8 cellular contexts compared by ENCODE assay signal in the genomic region with DNA sequence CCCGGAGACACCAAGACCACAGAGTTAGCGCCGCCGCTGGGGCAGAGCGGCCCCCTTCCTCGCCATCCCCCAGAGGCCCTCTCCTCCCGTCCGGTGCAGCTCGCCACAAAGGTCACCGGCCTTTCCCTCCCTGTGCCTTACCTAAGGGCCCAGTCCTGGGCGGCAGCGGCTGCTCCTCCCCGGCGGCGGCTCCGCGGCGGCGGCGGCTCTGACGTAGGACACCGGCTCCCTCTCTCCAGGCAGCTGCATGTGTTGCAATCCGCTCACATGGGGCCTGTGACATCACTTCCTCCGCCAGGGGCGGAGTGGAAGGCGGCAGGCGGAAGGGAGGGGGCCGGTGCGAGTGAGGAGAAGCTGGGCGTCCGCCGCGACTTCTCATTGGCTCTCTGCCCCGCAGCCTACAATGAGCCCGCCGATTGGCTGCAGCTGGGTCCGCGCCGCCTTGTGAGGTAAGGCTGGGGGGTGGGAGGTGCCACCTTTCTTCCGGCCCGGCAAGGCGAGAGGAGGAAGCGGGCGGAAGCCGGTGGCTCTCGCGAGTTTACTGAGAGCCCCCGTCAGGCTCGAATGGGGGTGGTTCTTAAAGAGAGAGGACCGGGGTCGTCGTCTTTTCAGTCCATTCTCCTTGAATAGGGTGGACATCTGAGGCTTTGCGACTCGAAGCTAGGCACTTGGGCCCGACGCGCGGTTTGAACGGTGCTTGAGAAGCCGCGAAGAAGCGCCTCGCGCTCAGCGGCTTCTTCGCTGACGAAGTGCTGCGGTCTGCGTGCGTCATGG. TPM values are rescaled to one million over a fixed set of nuclear protein-coding genes. Genes with fewer than 3 reads are reported as not detected.
DNase-seq lines count a peak whose midpoint lies in the region; ATAC-seq lines count a peak whose summit lies in the region.

A gene (minus strand): TSS at position 281 of the 774 bp plus-strand sequence. CDS start 318 bp downstream, outside the sequence.

- peak within 1 kb of the TSS; percentile 99 to 100 for H3K27ac Mint-ChIP-seq in activated naive CD4-positive, alpha-beta T cell treated with anti-CD3 and anti-CD28 coated beads, Interleukin-2, amount 50 U/mL, for 72 hours

- ATAC-seq in HG02610 (IDR thresholded peaks at IDR 0.05; ENCODE audit: unreplicated experiment) = peak; percentile 96
- ATAC-seq in activated naive CD4-positive, alpha-beta T cell treated with anti-CD3 and anti-CD28 coated beads, Interleukin-2, amount 50 U/mL, for 72 hours = peak; percentile 92 to 94

- DNase-seq in NCI-H1092 treated with DMSO at 0.1 percent for 48 hours (lab: John Stamatoyannopoulos, UW) (peak; percentile 96), SKM-1 (lab: John Stamatoyannopoulos, UW; ENCODE audit: unreplicated experiment) (peak; percentile 98), globus pallidus (ENCODE audit: low spot score) (peak; percentile 100), occipital lobe (lab: John Stamatoyannopoulos, UW) (peak; percentile 100)
- DNase-seq in activated naive CD4-positive, alpha-beta T cell treated with anti-CD3 and anti-CD28 coated beads, Interleukin-2, amount 50 U/mL, for 72 hours (ENCODE audit: low spot score in 2 of 2) = peak; percentile 98 to 100

- peak within 1 kb of the TSS; percentile 94 for H3K27ac ChIP-seq in temporal lobe (ENCODE audit: low read depth, low read length)

- H3K4me3 ChIP-seq in GM08714 (ENCODE audit: low read length) = peak within 1 kb of the TSS; percentile 95

- H3K36me3 Mint-ChIP-seq in activated naive CD4-positive, alpha-beta T cell treated with anti-CD3 and anti-CD28 coated beads, Interleukin-2, amount 50 U/mL, for 72 hours = peaks cover 34 to 44% of the 10 kb centered on the region in 2 donors

- no peaks in the 10 kb centered on the region for H3K9me3 Mint-ChIP-seq in activated naive CD4-positive, alpha-beta T cell treated with anti-CD3 and anti-CD28 coated beads, Interleukin-2, amount 50 U/mL, for 72 hours

RNA-seq across cellular contexts. Expression of the gene that starts here (rescaled TPM):
- total RNA-seq in activated naive CD4-positive, alpha-beta T cell treated with anti-CD3 and anti-CD28 coated beads, Interleukin-2, amount 50 U/mL, for 72 hours = 100 to 1,000 TPM; 109 to 120 TPM
- total RNA-seq in occipital lobe (63.3 TPM), temporal lobe (44.7 TPM)

Comparison
In these comparisons a context has a peak if more than half of its experiments do, and no peak if none do; other contexts are left out.
1. Peak in every context shown above with its lines: DNase-seq, ATAC-seq, H3K4me3 ChIP-seq and H3K27ac ChIP-seq.